1 cellular context compared by ENCODE assay signal in the genomic region with DNA sequence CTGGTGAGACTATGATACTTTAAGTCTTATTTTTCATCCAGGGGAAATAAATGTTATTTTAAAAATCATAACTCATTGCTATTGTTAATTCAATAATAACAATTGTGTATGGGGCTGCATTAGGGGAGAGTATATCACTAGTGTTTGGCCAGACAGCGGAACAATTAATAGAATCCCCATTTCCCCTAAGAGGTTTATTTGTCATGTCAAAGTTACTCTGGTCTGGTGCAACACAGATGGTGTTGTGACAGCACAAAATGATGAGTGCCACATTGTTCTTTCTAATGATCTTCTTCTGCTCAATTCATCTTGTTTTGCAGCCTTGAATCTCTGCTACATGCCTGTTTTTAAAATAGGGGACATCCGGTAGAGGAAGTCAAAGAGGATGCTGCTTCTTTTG.
TF ChIP-seq lines count a peak whose summit lies in the region.

No MANE protein-coding gene starts in this region.

TF ChIP-seq in HepG2, 621 proteins besides CTCF, POLR2A, EP300 and RAD21 (continued from another document):
- TF ChIP-seq CREB3 (CRISPR knock-in tag; IDR thresholded peaks at IDR 0.05), result no peak
- TF ChIP-seq, protein P1, sequence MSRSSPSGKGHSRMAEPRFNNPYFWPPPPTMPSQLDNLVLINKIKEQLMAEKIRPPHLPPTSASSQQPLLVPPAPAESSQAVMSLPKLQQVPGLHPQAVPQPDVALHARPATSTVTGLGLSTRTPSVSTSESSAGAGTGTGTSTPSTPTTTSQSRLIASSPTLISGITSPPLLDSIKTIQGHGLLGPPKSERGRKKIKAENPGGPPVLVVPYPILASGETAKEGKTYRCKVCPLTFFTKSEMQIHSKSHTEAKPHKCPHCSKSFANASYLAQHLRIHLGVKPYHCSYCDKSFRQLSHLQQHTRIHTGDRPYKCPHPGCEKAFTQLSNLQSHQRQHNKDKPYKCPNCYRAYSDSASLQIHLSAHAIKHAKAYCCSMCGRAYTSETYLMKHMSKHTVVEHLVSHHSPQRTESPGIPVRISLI (CRISPR knock-in tag; IDR thresholded peaks at IDR 0.05; ENCODE audit: borderline replicate concordance), result no peak
- no peak for TF ChIP-seq SNAPC4 (CRISPR knock-in tag; IDR thresholded peaks at IDR 0.05)
- no peak for TF ChIP-seq RNF2 (conservative IDR thresholded peaks at IDR 0.05; ENCODE audit: low read depth)
TF ChIP-seq in HepG2: peak in this region for 0.
